Comparison of ENCODE assay signal across 1 cellular context in the genomic region with DNA sequence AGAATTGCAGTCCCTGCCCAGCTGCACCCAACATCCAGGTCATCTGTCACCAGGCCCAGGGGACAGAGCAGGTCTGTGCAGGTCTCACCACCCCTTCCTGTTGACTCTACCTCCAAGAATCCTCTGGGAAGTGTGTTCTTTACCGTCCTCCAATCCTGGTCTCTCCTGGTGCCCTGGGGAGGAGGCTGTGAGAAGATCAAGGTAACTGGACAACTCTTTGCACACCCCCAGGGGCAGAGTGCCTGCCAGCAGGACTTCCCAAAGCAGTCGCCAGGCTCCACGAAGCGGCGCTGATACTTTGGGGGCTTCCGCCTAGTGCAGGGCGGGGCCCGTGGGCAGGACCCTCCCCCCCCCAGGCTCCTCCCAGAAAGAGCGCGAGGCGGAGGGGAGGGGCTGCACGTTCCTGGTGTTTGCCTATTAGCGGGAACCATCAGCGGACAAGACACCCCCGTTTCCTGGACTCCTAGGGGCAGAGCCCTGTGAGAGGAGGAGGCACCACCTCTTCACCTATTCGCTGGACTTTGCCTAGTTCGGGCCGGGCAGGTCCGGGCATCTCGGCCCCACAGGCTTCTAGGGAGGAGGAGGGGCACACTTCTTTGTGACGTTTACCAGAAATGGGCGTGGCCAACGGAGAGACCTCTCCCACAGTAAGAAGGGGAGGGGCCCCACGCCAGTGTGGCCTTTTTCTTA.
TF ChIP-seq lines count a peak whose summit lies in the region.

No MANE protein-coding gene starts in this region.

TF ChIP-seq in SK-N-SH treated with all-trans-retinoic acid at 6 μM for 48 hours, 23 proteins besides CTCF, POLR2A, EP300 and RAD21 (continued from another document):
- TF ChIP-seq OSR1 (CRISPR knock-in tag; IDR thresholded peaks at IDR 0.05) = no peak
